ENCODE assay signal across 1 cellular context in genomic region chr13:98529171-98529570, GRCh38.
TF ChIP-seq lines count a peak whose summit lies in the region.

No MANE protein-coding gene starts in this region.

TF ChIP-seq in H1, 55 proteins besides CTCF, POLR2A, EP300 and RAD21:
- TF ChIP-seq POU5F1 (IDR thresholded peaks at IDR 0.05; ENCODE audit: low read depth, low read length) (no peak), TAF7 (optimal IDR thresholded peaks at IDR 0.05; ENCODE audit: borderline replicate concordance, low read depth, low read length) (no peak), JUND (IDR thresholded peaks at IDR 0.05; ENCODE audit: low read length) (no peak), SAP30 (IDR thresholded peaks at IDR 0.05; ENCODE audit: insufficient read depth, insufficient replicate concordance, low read length) (no peak), TEAD4 (IDR thresholded peaks at IDR 0.05; ENCODE audit: low read depth, low read length) (no peak), POLR2AphosphoS5 (IDR thresholded peaks at IDR 0.05; ENCODE audit: low read depth, low read length) (no peak), CREB1 (IDR thresholded peaks at IDR 0.05) (no peak), KDM5A (IDR thresholded peaks at IDR 0.05; ENCODE audit: low read length) (no peak), SP2 (IDR thresholded peaks at IDR 0.05; ENCODE audit: low read length) (no peak), GABPA (IDR thresholded peaks at IDR 0.05; ENCODE audit: borderline replicate concordance, insufficient read depth, low read length) (no peak), ASH2L (IDR thresholded peaks at IDR 0.05; ENCODE audit: low read length) (no peak), KDM1A (IDR thresholded peaks at IDR 0.05; ENCODE audit: borderline replicate concordance, low read length) (no peak), ZNF274 (IDR thresholded peaks at IDR 0.05; ENCODE audit: borderline replicate concordance, extremely low read depth, low read length) (no peak), JUN (IDR thresholded peaks at IDR 0.05; ENCODE audit: low read depth, low read length) (no peak), NRF1 (IDR thresholded peaks at IDR 0.05; ENCODE audit: low read depth, low read length) (no peak)
- TF ChIP-seq, protein P1, sequence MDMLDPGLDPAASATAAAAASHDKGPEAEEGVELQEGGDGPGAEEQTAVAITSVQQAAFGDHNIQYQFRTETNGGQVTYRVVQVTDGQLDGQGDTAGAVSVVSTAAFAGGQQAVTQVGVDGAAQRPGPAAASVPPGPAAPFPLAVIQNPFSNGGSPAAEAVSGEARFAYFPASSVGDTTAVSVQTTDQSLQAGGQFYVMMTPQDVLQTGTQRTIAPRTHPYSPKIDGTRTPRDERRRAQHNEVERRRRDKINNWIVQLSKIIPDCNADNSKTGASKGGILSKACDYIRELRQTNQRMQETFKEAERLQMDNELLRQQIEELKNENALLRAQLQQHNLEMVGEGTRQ (IDR thresholded peaks at IDR 0.05; ENCODE audit: low read length): no peak
- TF ChIP-seq, protein P2, sequence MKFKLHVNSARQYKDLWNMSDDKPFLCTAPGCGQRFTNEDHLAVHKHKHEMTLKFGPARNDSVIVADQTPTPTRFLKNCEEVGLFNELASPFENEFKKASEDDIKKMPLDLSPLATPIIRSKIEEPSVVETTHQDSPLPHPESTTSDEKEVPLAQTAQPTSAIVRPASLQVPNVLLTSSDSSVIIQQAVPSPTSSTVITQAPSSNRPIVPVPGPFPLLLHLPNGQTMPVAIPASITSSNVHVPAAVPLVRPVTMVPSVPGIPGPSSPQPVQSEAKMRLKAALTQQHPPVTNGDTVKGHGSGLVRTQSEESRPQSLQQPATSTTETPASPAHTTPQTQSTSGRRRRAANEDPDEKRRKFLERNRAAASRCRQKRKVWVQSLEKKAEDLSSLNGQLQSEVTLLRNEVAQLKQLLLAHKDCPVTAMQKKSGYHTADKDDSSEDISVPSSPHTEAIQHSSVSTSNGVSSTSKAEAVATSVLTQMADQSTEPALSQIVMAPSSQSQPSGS (IDR thresholded peaks at IDR 0.05; ENCODE audit: low read length): no peak
